ENCODE assay signal across 18 cellular contexts in genomic region chr17:39051001-39051605, GRCh38.
"Had no signal": no experiment of that assay in that cellular context is flagged by ENCODE, and none has a peak within 500 bp of the region (broad histone marks: within the 10 kb centered on the region; RNA-seq: fewer than 3 reads in every experiment).

No MANE protein-coding gene starts in this region.

- H3K27me3 ChIP-seq: adrenal gland, Peyer's patch had no signal

- H3K4me1 ChIP-seq: adrenal gland, Peyer's patch had no signal

- DNase-seq: activated CD4-positive, alpha-beta T cell treated with anti-CD3 and anti-CD28 coated beads for 4 hours; activated CD8-positive, alpha-beta T cell treated with anti-CD3 and anti-CD28 coated beads for 36 hours; activated gamma-delta T cell treated with Interleukin-2 at 50 U/mL for 16 hours; activated naive CD4-positive, alpha-beta T cell treated with anti-CD3 and anti-CD28 coated beads, Interleukin-2, amount 10 ng/mL, durations not matched to agents 7 days and 5 days; activated naive CD8-positive, alpha-beta T cell treated with anti-CD3 and anti-CD28 coated beads, Interleukin-2, amount 10 ng/mL, durations not matched to agents 7 days and 5 days; activated T-cell treated with anti-CD3 and anti-CD28 coated beads, Interleukin-2, amount 50 U/mL, for 24 hours; adrenal gland; anterior cingulate cortex; cerebellar nuclear complex; KBM-7; NCI-H1048; NCI-H1417; NCI-H2081 treated with DMSO at 0.1 percent for 48 hours; NCI-H446; NCI-H524; Peyer's patch; SHP77 treated with DMSO at 0.1 percent for 48 hours had no signal

- H3K36me3 ChIP-seq: adrenal gland, Peyer's patch had no signal

- H3K27ac ChIP-seq: adrenal gland, Peyer's patch had no signal

- H3K4me3 ChIP-seq: adrenal gland, Peyer's patch had no signal

- ATAC-seq: activated CD4-positive, CD25-positive, alpha-beta regulatory T cell treated with anti-CD3 and anti-CD28 coated beads, Interleukin-2, amount 50 U/mL, for 24 hours; activated CD8-positive, alpha-beta T cell treated with anti-CD3 and anti-CD28 coated beads for 36 hours had no signal
